Comparison of ENCODE assay signal across 15 cellular contexts in the genomic region with DNA sequence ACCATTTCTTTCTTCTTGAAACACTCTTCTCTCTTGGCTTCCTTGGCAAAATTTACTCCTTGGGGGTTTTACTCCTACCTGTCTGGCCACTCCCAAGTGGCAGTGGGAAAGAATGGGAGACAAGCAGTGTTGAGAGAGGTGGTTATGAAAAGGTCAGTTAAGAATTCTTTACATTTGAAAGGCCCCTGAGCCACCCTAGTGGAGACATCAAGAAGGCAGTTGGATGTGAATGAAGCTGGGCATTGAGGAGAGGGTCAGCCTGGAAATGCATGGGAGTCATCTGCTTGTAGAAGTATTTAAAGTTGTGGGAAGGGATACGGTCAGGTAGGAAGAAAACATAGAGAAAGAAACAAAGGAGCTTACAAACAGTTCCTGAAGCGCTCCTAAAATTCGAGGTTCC. TPM values are rescaled to one million over a fixed set of nuclear protein-coding genes. Genes with fewer than 3 reads are reported as not detected.
DNase-seq lines count a peak whose midpoint lies in the region; ATAC-seq, FAIRE-seq and TF ChIP-seq lines count a peak whose summit lies in the region.
"Had no signal": no experiment of that assay in that cellular context is flagged by ENCODE, and none has a peak within 500 bp of the region (broad histone marks: within the 10 kb centered on the region; RNA-seq: fewer than 3 reads in every experiment).

No MANE protein-coding gene starts in this region.

- peaks cover 0 to 12% (median 9%) of the 10 kb centered on the region in 8 donors for H3K9me3 Mint-ChIP-seq in CD4-positive, alpha-beta memory T cell
- H3K9me3 Mint-ChIP-seq: stimulated activated effector memory CD8-positive, alpha-beta T cell treated with anti-CD3 and anti-CD28 coated beads, Interleukin-12 subunit alpha, Interleukin-12 subunit beta, amount 100 ng/mL, for 72 hours had no signal

- TF ChIP-seq CTCF in GM12878 (IDR thresholded peaks at IDR 0.05 in 2 of 3, conservative IDR thresholded peaks at IDR 0.05 in 1 of 3; ENCODE audit: control insufficient read depth in 2 of 3, extremely low read depth in 1 of 3, insufficient read depth in 1 of 3, low read depth in 3 of 3, low read length in 3 of 3), result peak in 2 of 3 experiments; percentile 4 to 23; a peak in 1 of 6 replicates

- H3K9me3 ChIP-seq in GM12878 (replicated peaks; ENCODE audit: control insufficient read depth, insufficient read depth, low read length), result peaks cover 3% of the 10 kb centered on the region; the same call in 1 of the 3 replicates
- no peaks in the 10 kb centered on the region for H3K9me3 ChIP-seq in CD4-positive, alpha-beta memory T cell (ENCODE audit: control insufficient read depth in 1 of 2, low read length in 2 of 2)

- CTCF ChIA-PET in GM12878 (lab: Yijun Ruan, JAX), result interaction anchor here (1.0 kb wide), 1 partner anchor 12 kb away, joined by 3 read pairs; no protein-coding TSS in a partner anchor
- CTCF ChIA-PET in CD4-positive, alpha-beta memory T cell (lab: Charles Lee; ENCODE audit: partially characterized antibody), result no interaction called here

- TF ChIP-seq POLR2A in GM12878 (IDR thresholded peaks at IDR 0.05; ENCODE audit: low read depth, low read length), result no peak

- FAIRE-seq in GM12878 (lab: Jason Lieb, UNC) (no peak), frontal cortex (lab: Jason Lieb, UNC) (no peak)

- no peak overlapping the region for H3K4me2 ChIP-seq in GM12878 (ENCODE audit: control insufficient read depth, insufficient read depth)

- no peaks in the 10 kb centered on the region for H3K4me1 Mint-ChIP-seq in CD4-positive, alpha-beta memory T cell
- H3K4me1 Mint-ChIP-seq: stimulated activated effector memory CD8-positive, alpha-beta T cell treated with anti-CD3 and anti-CD28 coated beads, Interleukin-12 subunit alpha, Interleukin-12 subunit beta, amount 100 ng/mL, for 72 hours had no signal

- POLR2A ChIA-PET in GM12878 (lab: Charles Lee), result no interaction called here
- POLR2A ChIA-PET in CD4-positive, alpha-beta memory T cell (lab: Charles Lee; ENCODE audit: partially characterized antibody), result no interaction called here

- H2AFZ ChIP-seq in GM12878 (ENCODE audit: control insufficient read depth, low read depth, low read length), result no peak overlapping the region

- WGBS in GM12878 (ENCODE audit: insufficient coverage, insufficient replicate concordance, low lambda C conversion rate, missing lambda C conversion rate), result 70% methylated on average over 3 of the region's 3 CpGs

- H3K79me2 ChIP-seq in GM12878 (ENCODE audit: control insufficient read depth, insufficient read depth, low read length), result no peaks in the 10 kb centered on the region

- no peaks in the 10 kb centered on the region for H3K4me1 ChIP-seq in GM12878 (ENCODE audit: control insufficient read depth, insufficient read depth, low read length)
- H3K4me1 ChIP-seq in CD4-positive, alpha-beta memory T cell (ENCODE audit: insufficient read depth, low read length), result no peaks in the 10 kb centered on the region

- no peak overlapping the region for H3K9ac ChIP-seq in GM12878 (ENCODE audit: control insufficient read depth, insufficient read depth, low read length)

- RAD21 ChIA-PET in GM12878 (lab: Charles Lee; ENCODE audit: unreplicated experiment), result no interaction called here

- DNase-seq in ELR (ENCODE audit: low read depth), result peak; percentile 16
- peak; percentile 27 for DNase-seq in NCI-H1092 treated with DMSO at 0.1 percent for 48 hours (lab: John Stamatoyannopoulos, UW)
- DNase-seq in GM12878 (ENCODE audit: low read depth, low spot score), result no peak
- peak; percentile 75 for DNase-seq in iPS-NIHi7 (ENCODE audit: extremely low spot score)
- no peak for DNase-seq in CD4-positive, alpha-beta memory T cell
- DNase-seq in frontal cortex (ENCODE audit: low spot score in 2 of 2), result no peak
- DNase-seq in NK-92 (lab: John Stamatoyannopoulos, UW; ENCODE audit: unreplicated experiment), result no peak
- DNase-seq: CD8-positive, alpha-beta T cell; foreskin melanocyte; GOT3; NCI-H2171; ovary; SW 1271 had no signal

- H3K27me3 Mint-ChIP-seq in CD4-positive, alpha-beta memory T cell, result peaks cover 5 to 10% of the 10 kb centered on the region in 2 donors

- TF ChIP-seq RAD21 in GM12878 (IDR thresholded peaks at IDR 0.05; ENCODE audit: insufficient read depth, low read depth, low read length), result peak; percentile 24; the same call in 1 of the 2 replicates

- TF ChIP-seq EP300 in GM12878 (IDR thresholded peaks at IDR 0.05; ENCODE audit: borderline replicate concordance in 1 of 2, control insufficient read depth in 1 of 2, low read depth in 2 of 2, low read length in 2 of 2), result no peak

- no peaks in the 10 kb centered on the region for H3K27me3 ChIP-seq in GM12878 (replicated peaks in 1 of 2; ENCODE audit: control insufficient read depth in 2 of 2, insufficient read depth in 2 of 2, low read length in 1 of 2)
- H3K27me3 ChIP-seq in CD4-positive, alpha-beta memory T cell (ENCODE audit: insufficient read depth, low read length), result no peaks in the 10 kb centered on the region
- H3K27me3 ChIP-seq: ovary had no signal

- intact Hi-C loops in GM12878 (cut with micrococcal nuclease; ENCODE audit: unreplicated experiment), result no loop called here
- intact Hi-C loops in CD4-positive, alpha-beta memory T cell (cut with micrococcal nuclease), result no loop called here

- no peaks in the 10 kb centered on the region for H4K20me1 ChIP-seq in GM12878 (ENCODE audit: control insufficient read depth, insufficient read depth)

- H3K36me3 Mint-ChIP-seq in CD4-positive, alpha-beta memory T cell, result peaks cover 0 to 1% of the 10 kb centered on the region in 2 donors
- H3K36me3 Mint-ChIP-seq: CD8-positive, alpha-beta T cell; stimulated activated effector memory CD8-positive, alpha-beta T cell treated with anti-CD3 and anti-CD28 coated beads, Interleukin-12 subunit alpha, Interleukin-12 subunit beta, amount 100 ng/mL, for 72 hours had no signal

- SMC1A ChIA-PET in GM12878 (lab: Charles Lee; ENCODE audit: uncharacterized antibody, unreplicated experiment), result no interaction called here

- no peak overlapping the region for H3K4me3 ChIP-seq in GM12878
- no peak overlapping the region for H3K4me3 ChIP-seq in CD4-positive, alpha-beta memory T cell (ENCODE audit: low read length in 2 of 2)
- H3K4me3 ChIP-seq: ovary had no signal

- no peaks in the 10 kb centered on the region for H3K36me3 ChIP-seq in GM12878 (ENCODE audit: control insufficient read depth in 2 of 2, insufficient read depth in 2 of 2, low read length in 1 of 2)
- H3K36me3 ChIP-seq in CD4-positive, alpha-beta memory T cell (ENCODE audit: insufficient read depth, low read length), result no peaks in the 10 kb centered on the region
- H3K36me3 ChIP-seq: ovary had no signal

- BruUV-seq in GM12878 (replicated peaks; lab: Mats Ljungman, UMichigan), result no TSS peak

- H3K27ac ChIP-seq in GM12878 (ENCODE audit: control insufficient read depth, insufficient read depth), result no peak overlapping the region
- H3K27ac ChIP-seq in CD4-positive, alpha-beta memory T cell (ENCODE audit: low read depth, low read length), result no peak overlapping the region
- H3K27ac ChIP-seq: ovary had no signal

- no peak overlapping the region for H3K27ac Mint-ChIP-seq in CD4-positive, alpha-beta memory T cell
- H3K27ac Mint-ChIP-seq: CD8-positive, alpha-beta T cell; stimulated activated effector memory CD8-positive, alpha-beta T cell treated with anti-CD3 and anti-CD28 coated beads, Interleukin-12 subunit alpha, Interleukin-12 subunit beta, amount 100 ng/mL, for 72 hours had no signal

- H3K4me3 Mint-ChIP-seq in CD4-positive, alpha-beta memory T cell, result no peak overlapping the region
- H3K4me3 Mint-ChIP-seq: CD8-positive, alpha-beta T cell; stimulated activated effector memory CD8-positive, alpha-beta T cell treated with anti-CD3 and anti-CD28 coated beads, Interleukin-12 subunit alpha, Interleukin-12 subunit beta, amount 100 ng/mL, for 72 hours had no signal

- in situ Hi-C loops in GM12878 (cut with MboI), result no loop called here

- ATAC-seq in GM12878 (peak; percentile 48; the same call in 2 of the 3 replicates), GM19463 (IDR thresholded peaks at IDR 0.05; ENCODE audit: unreplicated experiment) (no peak)
- ATAC-seq: CD8-positive, alpha-beta T cell; stimulated activated effector memory CD8-positive, alpha-beta T cell treated with anti-CD3 and anti-CD28 coated beads, Interleukin-12 subunit alpha, Interleukin-12 subunit beta, amount 100 ng/mL, for 72 hours had no signal

RNA-seq across cellular contexts. Expression of gene CCNF, which starts 42.3 kb away (rescaled TPM):
- total RNA-seq in GM12878 (2013; cell fraction: nucleolus; rRNA removed), result 35.6 and 37.8 TPM in 2 replicates
- total RNA-seq in GM12878 (2014; rRNA removed) (44.1 and 50.3 TPM in 2 replicates), GM12878 (2014; rRNA removed; fragmentation: Illumina TruSeq; extraction: Trizol) (23.5 and 27.1 TPM in 2 replicates), GM12878 (2021) (48.9 and 54.2 TPM in 2 replicates), frontal cortex (12.6 TPM)
- 7.0 TPM for polyA plus RNA-seq in GM12878 (2011; ENCODE audit: low read depth)
- polyA plus RNA-seq in GM12878 (2011; rRNA removed) (9.1 and 16.3 TPM in 2 replicates), GM12878 (2014; fragmentation: Illumina TruSeq; extraction: Trizol) (11.1 and 18.7 TPM in 2 replicates), GM12878 (2014; fragmentation: Nextera tagmentation; extraction: Ambion mirVana) (1 to 10 TPM; 4.0 to 4.7 TPM), GM12878 (2014; rRNA removed) (27.8 and 30.8 TPM in 2 replicates), GM12878 (2016; fragmentation: Nextera tagmentation; extraction: Ambion mirVana) (10 to 100 TPM; 59.1 to 63.2 TPM)
- 28.3 and 29.8 TPM in 2 replicates for polyA plus RNA-seq in GM12878 (2011; cell fraction: cytosol; rRNA removed)
- polyA plus RNA-seq in GM12878 (2011; cell fraction: nucleus; rRNA removed), result 37.2 and 52.6 TPM in 2 replicates
- 13.5 and 17.0 TPM in 2 replicates for polyA plus RNA-seq in GM12878 (2012)
- polyA minus RNA-seq in GM12878 (2011; rRNA and poly(A)+ RNA removed), result 51.9 and 87.8 TPM in 2 replicates
- 38.4 and 38.9 TPM in 2 replicates for polyA minus RNA-seq in GM12878 (2011; cell fraction: cytosol; rRNA and poly(A)+ RNA removed)
- polyA minus RNA-seq in GM12878 (2011; cell fraction: nucleus; rRNA and poly(A)+ RNA removed), result 26.7 and 43.5 TPM in 2 replicates
- 1 to 10 TPM; 4.7 TPM for total RNA-seq in CD4-positive, alpha-beta memory T cell
- polyA plus RNA-seq in CD4-positive, alpha-beta memory T cell, result 1 to 10 TPM; 1.6 to 3.3 TPM

RNA-seq across cellular contexts. Expression of gene ABCA3, which starts 46.5 kb away (rescaled TPM):
- 15.7 and 17.6 TPM in 2 replicates for total RNA-seq in GM12878 (2013; cell fraction: nucleolus; rRNA removed)
- total RNA-seq in GM12878 (2014; rRNA removed) (6.1 and 6.7 TPM in 2 replicates), GM12878 (2014; rRNA removed; fragmentation: Illumina TruSeq; extraction: Trizol) (4.5 and 5.3 TPM in 2 replicates), GM12878 (2021) (15.5 and 17.6 TPM in 2 replicates), frontal cortex (36.3 TPM)
- 2.3 TPM for polyA plus RNA-seq in GM12878 (2011; ENCODE audit: low read depth)
- polyA plus RNA-seq in GM12878 (2011; rRNA removed) (0.42 and 1.1 TPM in 2 replicates), GM12878 (2014; fragmentation: Illumina TruSeq; extraction: Trizol) (4.0 and 9.0 TPM in 2 replicates), GM12878 (2014; fragmentation: Nextera tagmentation; extraction: Ambion mirVana) (1 to 10 TPM in 1 of 2 experiments, under 1 TPM in 1; 0.71 to 1.3 TPM), GM12878 (2014; rRNA removed) (8.5 and 11.7 TPM in 2 replicates), GM12878 (2016; fragmentation: Nextera tagmentation; extraction: Ambion mirVana) (1 to 10 TPM; 6.7 to 8.7 TPM)
- 1.6 TPM in 2 replicates for polyA plus RNA-seq in GM12878 (2011; cell fraction: cytosol; rRNA removed)
- 3.0 and 3.3 TPM in 2 replicates for polyA plus RNA-seq in GM12878 (2011; cell fraction: nucleus; rRNA removed)
- polyA plus RNA-seq in GM12878 (2012), result 3.5 and 4.2 TPM in 2 replicates
- polyA minus RNA-seq in GM12878 (2011; rRNA and poly(A)+ RNA removed), result 1.1 and 1.6 TPM in 2 replicates
- 0.53 and 2.3 TPM in 2 replicates for polyA minus RNA-seq in GM12878 (2011; cell fraction: cytosol; rRNA and poly(A)+ RNA removed)
- polyA minus RNA-seq in GM12878 (2011; cell fraction: nucleus; rRNA and poly(A)+ RNA removed), result 0.36 and 1.7 TPM in 2 replicates
- 10 to 100 TPM in 1 of 2 experiments, 1 to 10 TPM in 1; 8.5 to 12.7 TPM for total RNA-seq in CD4-positive, alpha-beta memory T cell
- 1 to 10 TPM; 1.7 to 4.5 TPM for polyA plus RNA-seq in CD4-positive, alpha-beta memory T cell

Comparison
In these comparisons a context has a peak if more than half of its experiments do, and no peak if none do; other contexts are left out.
1. DNase-seq: peak in ELR (single experiment), NCI-H1092 treated with DMSO at 0.1 percent for 48 hours (single experiment) and iPS-NIHi7 (single experiment); none in GM12878 (single experiment), CD4-positive, alpha-beta memory T cell (0 of 5), frontal cortex (0 of 2) and NK-92 (single experiment).